In the genomic region with DNA sequence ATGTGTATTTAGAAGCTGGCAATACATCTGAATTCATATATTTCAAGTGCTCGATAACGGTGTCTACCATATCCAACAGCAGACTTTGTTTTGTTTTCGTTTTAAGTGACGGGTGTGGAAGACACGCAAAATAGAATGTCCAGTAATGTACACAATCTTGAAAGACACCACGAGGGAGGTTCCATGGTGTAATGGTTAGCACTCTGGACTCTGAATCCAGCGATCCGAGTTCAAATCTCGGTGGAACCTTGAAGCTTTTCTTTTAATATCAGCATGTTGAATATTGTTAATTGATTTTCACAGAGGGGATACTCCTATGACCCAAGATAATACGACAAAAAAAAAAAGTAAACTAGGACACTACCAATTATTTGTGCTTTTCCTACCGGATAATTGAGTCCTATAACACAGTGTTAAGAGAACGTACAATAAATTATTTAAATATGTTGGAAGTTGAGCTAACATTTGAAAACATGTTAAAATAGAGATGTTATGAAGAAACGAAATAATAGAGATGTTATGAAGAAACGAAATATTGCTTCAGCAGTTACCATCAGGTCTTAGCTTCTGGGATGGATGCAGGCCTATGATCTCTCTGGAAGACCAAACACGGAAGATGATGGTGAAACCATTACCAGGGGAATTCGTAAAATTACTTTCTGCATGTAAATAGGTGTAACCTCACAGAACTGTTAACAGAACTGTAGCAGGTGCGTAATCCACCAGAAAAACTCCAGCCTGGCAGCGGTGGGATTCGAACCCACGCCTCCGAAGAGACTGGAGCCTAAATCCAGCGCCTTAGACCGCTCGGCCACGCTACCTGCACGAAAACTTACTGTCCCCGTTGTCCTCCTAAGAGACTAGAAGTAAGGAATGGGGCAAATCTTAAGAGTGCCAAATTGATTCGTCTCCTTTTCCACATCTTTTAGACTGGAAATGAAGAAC, we compare ENCODE assay signal across 1 cellular context.
TF ChIP-seq lines count a peak whose summit lies in the region.

No MANE protein-coding gene starts in this region.

TF ChIP-seq in HepG2, 621 proteins besides CTCF, POLR2A, EP300 and RAD21 (continued from another document and continues in another):
- TF ChIP-seq ZNF574 (CRISPR knock-in tag; IDR thresholded peaks at IDR 0.05): peak; percentile 34; the same call in 1 of the 2 replicates
- TF ChIP-seq, protein P1, sequence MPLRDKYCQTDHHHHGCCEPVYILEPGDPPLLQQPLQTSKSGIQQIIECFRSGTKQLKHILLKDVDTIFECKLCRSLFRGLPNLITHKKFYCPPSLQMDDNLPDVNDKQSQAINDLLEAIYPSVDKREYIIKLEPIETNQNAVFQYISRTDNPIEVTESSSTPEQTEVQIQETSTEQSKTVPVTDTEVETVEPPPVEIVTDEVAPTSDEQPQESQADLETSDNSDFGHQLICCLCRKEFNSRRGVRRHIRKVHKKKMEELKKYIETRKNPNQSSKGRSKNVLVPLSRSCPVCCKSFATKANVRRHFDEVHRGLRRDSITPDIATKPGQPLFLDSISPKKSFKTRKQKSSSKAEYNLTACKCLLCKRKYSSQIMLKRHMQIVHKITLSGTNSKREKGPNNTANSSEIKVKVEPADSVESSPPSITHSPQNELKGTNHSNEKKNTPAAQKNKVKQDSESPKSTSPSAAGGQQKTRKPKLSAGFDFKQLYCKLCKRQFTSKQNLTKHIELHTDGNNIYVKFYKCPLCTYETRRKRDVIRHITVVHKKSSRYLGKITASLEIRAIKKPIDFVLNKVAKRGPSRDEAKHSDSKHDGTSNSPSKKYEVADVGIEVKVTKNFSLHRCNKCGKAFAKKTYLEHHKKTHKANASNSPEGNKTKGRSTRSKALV (CRISPR knock-in tag; IDR thresholded peaks at IDR 0.05): peak; percentile 46; the same call in 1 of the 2 replicates
- no peak for TF ChIP-seq PTBP1 (IDR thresholded peaks at IDR 0.05; ENCODE audit: low read depth, low read length, poor library complexity, severe bottlenecking)
- TF ChIP-seq ZNF451 (CRISPR knock-in tag; IDR thresholded peaks at IDR 0.05): no peak
- no peak for TF ChIP-seq MEF2D (CRISPR knock-in tag; IDR thresholded peaks at IDR 0.05)
- TF ChIP-seq, protein P2, sequence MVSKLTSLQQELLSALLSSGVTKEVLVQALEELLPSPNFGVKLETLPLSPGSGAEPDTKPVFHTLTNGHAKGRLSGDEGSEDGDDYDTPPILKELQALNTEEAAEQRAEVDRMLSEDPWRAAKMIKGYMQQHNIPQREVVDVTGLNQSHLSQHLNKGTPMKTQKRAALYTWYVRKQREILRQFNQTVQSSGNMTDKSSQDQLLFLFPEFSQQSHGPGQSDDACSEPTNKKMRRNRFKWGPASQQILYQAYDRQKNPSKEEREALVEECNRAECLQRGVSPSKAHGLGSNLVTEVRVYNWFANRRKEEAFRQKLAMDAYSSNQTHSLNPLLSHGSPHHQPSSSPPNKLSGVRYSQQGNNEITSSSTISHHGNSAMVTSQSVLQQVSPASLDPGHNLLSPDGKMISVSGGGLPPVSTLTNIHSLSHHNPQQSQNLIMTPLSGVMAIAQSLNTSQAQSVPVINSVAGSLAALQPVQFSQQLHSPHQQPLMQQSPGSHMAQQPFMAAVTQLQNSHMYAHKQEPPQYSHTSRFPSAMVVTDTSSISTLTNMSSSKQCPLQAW (CRISPR knock-in tag; IDR thresholded peaks at IDR 0.05): no peak
- 0 out of 2 replicates have a peak, but pooled peaks have one; percentile 49 for TF ChIP-seq ZBTB7B (CRISPR knock-in tag; IDR thresholded peaks at IDR 0.05)
- TF ChIP-seq FOXA3 (CRISPR knock-in tag; IDR thresholded peaks at IDR 0.05): peak; percentile 68
- peak; percentile 69; the same call in 1 of the 2 replicates for TF ChIP-seq MIER3 (CRISPR knock-in tag; IDR thresholded peaks at IDR 0.05; ENCODE audit: borderline replicate concordance)
- no peak for TF ChIP-seq ZFP90 (CRISPR knock-in tag; IDR thresholded peaks at IDR 0.05; ENCODE audit: borderline replicate concordance)
- TF ChIP-seq GABPA (IDR thresholded peaks at IDR 0.05; ENCODE audit: low read depth, low read length): no peak
- TF ChIP-seq GABPA (CRISPR knock-in tag; IDR thresholded peaks at IDR 0.05; ENCODE audit: low read depth): peak; percentile 12; the same call in 1 of the 2 replicates
- TF ChIP-seq SOX6 (IDR thresholded peaks at IDR 0.05): no peak
- peak; percentile 8; the same call in 1 of the 2 replicates for TF ChIP-seq SOX6 (CRISPR knock-in tag; IDR thresholded peaks at IDR 0.05)
- TF ChIP-seq ZNF781 (CRISPR knock-in tag; IDR thresholded peaks at IDR 0.05; ENCODE audit: borderline replicate concordance, not compliant biosample characterization): no peak
- peak; percentile 37; the same call in 1 of the 2 replicates for TF ChIP-seq NR2F6 (IDR thresholded peaks at IDR 0.05)
- TF ChIP-seq NR2F6 (CRISPR knock-in tag; IDR thresholded peaks at IDR 0.05): peak; percentile 21; the same call in 1 of the 2 replicates
- no peak for TF ChIP-seq TBX3 (IDR thresholded peaks at IDR 0.05; ENCODE audit: borderline replicate concordance)
- TF ChIP-seq, protein P3, sequence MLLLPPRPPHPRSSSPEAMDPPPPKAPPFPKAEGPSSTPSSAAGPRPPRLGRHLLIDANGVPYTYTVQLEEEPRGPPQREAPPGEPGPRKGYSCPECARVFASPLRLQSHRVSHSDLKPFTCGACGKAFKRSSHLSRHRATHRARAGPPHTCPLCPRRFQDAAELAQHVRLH (CRISPR knock-in tag; IDR thresholded peaks at IDR 0.05; ENCODE audit: borderline replicate concordance, low read depth): peak; percentile 51; the same call in 1 of the 2 replicates
- TF ChIP-seq ZNF878 (CRISPR knock-in tag; IDR thresholded peaks at IDR 0.05): peak; percentile 67; the same call in 1 of the 2 replicates
- 0 out of 2 replicates have a peak, but pooled peaks have one; percentile 11 for TF ChIP-seq RELA (CRISPR knock-in tag; IDR thresholded peaks at IDR 0.05)
- peak; percentile 39; the same call in 1 of the 2 replicates for TF ChIP-seq KDM1A (CRISPR knock-in tag; IDR thresholded peaks at IDR 0.05)
- no peak for TF ChIP-seq POLR2AphosphoS5 (IDR thresholded peaks at IDR 0.05; ENCODE audit: low read depth, low read length)
- TF ChIP-seq, protein P4, sequence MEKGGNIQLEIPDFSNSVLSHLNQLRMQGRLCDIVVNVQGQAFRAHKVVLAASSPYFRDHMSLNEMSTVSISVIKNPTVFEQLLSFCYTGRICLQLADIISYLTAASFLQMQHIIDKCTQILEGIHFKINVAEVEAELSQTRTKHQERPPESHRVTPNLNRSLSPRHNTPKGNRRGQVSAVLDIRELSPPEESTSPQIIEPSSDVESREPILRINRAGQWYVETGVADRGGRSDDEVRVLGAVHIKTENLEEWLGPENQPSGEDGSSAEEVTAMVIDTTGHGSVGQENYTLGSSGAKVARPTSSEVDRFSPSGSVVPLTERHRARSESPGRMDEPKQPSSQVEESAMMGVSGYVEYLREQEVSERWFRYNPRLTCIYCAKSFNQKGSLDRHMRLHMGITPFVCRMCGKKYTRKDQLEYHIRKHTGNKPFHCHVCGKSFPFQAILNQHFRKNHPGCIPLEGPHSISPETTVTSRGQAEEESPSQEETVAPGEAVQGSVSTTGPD (CRISPR knock-in tag; IDR thresholded peaks at IDR 0.05): peak; percentile 32; the same call in 1 of the 2 replicates
- TF ChIP-seq HMG20A (CRISPR knock-in tag; IDR thresholded peaks at IDR 0.05; ENCODE audit: borderline replicate concordance): peak; percentile 50; the same call in 1 of the 2 replicates
- no peak for TF ChIP-seq DMAP1 (CRISPR knock-in tag; IDR thresholded peaks at IDR 0.05)
- TF ChIP-seq TEAD3 (CRISPR knock-in tag; optimal IDR thresholded peaks at IDR 0.05; ENCODE audit: borderline replicate concordance): peak; percentile 73
- TF ChIP-seq NBN (conservative IDR thresholded peaks at IDR 0.05): no peak
- peak; percentile 31; the same call in 1 of the 2 replicates for TF ChIP-seq KDM2A (CRISPR knock-in tag; IDR thresholded peaks at IDR 0.05; ENCODE audit: borderline replicate concordance, low read depth)
- TF ChIP-seq ZHX2 (IDR thresholded peaks at IDR 0.05; ENCODE audit: low read depth): no peak
- TF ChIP-seq ZHX2 (CRISPR knock-in tag; IDR thresholded peaks at IDR 0.05; ENCODE audit: borderline replicate concordance): no peak
- peak; percentile 31; the same call in 1 of the 2 replicates for TF ChIP-seq FOSL2 (CRISPR knock-in tag; IDR thresholded peaks at IDR 0.05)
- peak; percentile 16 for TF ChIP-seq ZEB1 (IDR thresholded peaks at IDR 0.05; ENCODE audit: insufficient replicate concordance, low read depth)
- no peak for TF ChIP-seq RCOR2 (CRISPR knock-in tag; IDR thresholded peaks at IDR 0.05)
- TF ChIP-seq, protein P5, sequence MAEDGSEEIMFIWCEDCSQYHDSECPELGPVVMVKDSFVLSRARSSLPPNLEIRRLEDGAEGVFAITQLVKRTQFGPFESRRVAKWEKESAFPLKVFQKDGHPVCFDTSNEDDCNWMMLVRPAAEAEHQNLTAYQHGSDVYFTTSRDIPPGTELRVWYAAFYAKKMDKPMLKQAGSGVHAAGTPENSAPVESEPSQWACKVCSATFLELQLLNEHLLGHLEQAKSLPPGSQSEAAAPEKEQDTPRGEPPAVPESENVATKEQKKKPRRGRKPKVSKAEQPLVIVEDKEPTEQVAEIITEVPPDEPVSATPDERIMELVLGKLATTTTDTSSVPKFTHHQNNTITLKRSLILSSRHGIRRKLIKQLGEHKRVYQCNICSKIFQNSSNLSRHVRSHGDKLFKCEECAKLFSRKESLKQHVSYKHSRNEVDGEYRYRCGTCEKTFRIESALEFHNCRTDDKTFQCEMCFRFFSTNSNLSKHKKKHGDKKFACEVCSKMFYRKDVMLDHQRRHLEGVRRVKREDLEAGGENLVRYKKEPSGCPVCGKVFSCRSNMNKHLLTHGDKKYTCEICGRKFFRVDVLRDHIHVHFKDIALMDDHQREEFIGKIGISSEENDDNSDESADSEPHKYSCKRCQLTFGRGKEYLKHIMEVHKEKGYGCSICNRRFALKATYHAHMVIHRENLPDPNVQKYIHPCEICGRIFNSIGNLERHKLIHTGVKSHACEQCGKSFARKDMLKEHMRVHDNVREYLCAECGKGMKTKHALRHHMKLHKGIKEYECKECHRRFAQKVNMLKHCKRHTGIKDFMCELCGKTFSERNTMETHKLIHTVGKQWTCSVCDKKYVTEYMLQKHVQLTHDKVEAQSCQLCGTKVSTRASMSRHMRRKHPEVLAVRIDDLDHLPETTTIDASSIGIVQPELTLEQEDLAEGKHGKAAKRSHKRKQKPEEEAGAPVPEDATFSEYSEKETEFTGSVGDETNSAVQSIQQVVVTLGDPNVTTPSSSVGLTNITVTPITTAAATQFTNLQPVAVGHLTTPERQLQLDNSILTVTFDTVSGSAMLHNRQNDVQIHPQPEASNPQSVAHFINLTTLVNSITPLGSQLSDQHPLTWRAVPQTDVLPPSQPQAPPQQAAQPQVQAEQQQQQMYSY (CRISPR knock-in tag; IDR thresholded peaks at IDR 0.05): no peak
- no peak for TF ChIP-seq MAFF (IDR thresholded peaks at IDR 0.05; ENCODE audit: low read depth, low read length)
